Comparison of ENCODE assay signal across 8 cellular contexts in genomic region chr1:89843279-89844121, GRCh38. TPM values are rescaled to one million over a fixed set of nuclear protein-coding genes. Genes with fewer than 3 reads are reported as not detected.
A peak's percentile ranks its signal among the peaks of the same experiment; 100 is the strongest.
DNase-seq lines count a peak whose midpoint lies in the region; FAIRE-seq and TF ChIP-seq lines count a peak whose summit lies in the region.

No MANE protein-coding gene starts in this region.

- peak; percentile 87 for DNase-seq in GM10266 (ENCODE audit: extremely low spot score)
- DNase-seq in H54 (ENCODE audit: insufficient read length, low spot score) = peak; percentile 69
- DNase-seq in MG63 = peak; percentile 73
- DNase-seq in T-helper 2 cell = peak; percentile 62 to 92 (median 65)
- peak in 53 of 58 donors; percentile 18 to 77 (median 62) for DNase-seq in anterior cingulate cortex (lab: John Stamatoyannopoulos, UW)
- peak in 49 of 51 donors; percentile 13 to 84 (median 64) for DNase-seq in hypothalamus (lab: John Stamatoyannopoulos, UW)
- no peak for DNase-seq in skeletal muscle cell (ENCODE audit: low read depth)
- no peak for DNase-seq in NCI-H1694 (lab: John Stamatoyannopoulos, UW)

- H3K9me3 ChIP-seq in MG63 = no peaks in the 10 kb centered on the region

- no peaks in the 10 kb centered on the region for H3K36me3 ChIP-seq in MG63

- FAIRE-seq in H54 (lab: Jason Lieb, UNC) = no peak

- peak; percentile 79 for TF ChIP-seq POLR2A in H54 (IDR thresholded peaks at IDR 0.05; ENCODE audit: low read depth, low read length)

- H3K4me3 ChIP-seq in MG63 (peak overlapping the region; percentile 69), skeletal muscle cell (ENCODE audit: low read depth, low read length) (peak overlapping the region; percentile 84)

- TF ChIP-seq CTCF in GM10266 (IDR thresholded peaks at IDR 0.05; ENCODE audit: control insufficient read depth, insufficient read depth, low read depth, missing control alignments) = peak; percentile 84

- H3K27me3 ChIP-seq in MG63 = no peaks in the 10 kb centered on the region

RNA-seq across cellular contexts. Expression of gene LRRC8D, which starts 22.7 kb away (rescaled TPM):
- total RNA-seq in MG63 (2014; rRNA removed; shearing (Covaris generic); ENCODE audit: low replicate concordance) = 21.2 and 21.5 TPM in 2 replicates

Comparison
In these comparisons a context has a peak if more than half of its experiments do, and no peak if none do; other contexts are left out.
1. DNase-seq: peak in GM10266 (single experiment), H54 (single experiment), MG63 (single experiment), T-helper 2 cell (5 of 5), anterior cingulate cortex (53 of 58) and hypothalamus (49 of 51); none in skeletal muscle cell (single experiment) and NCI-H1694 (single experiment).